ENCODE assay signal across 1 cellular context in genomic region chr5:67774153-67774552, GRCh38.
A peak's percentile ranks its signal among the peaks of the same experiment; 100 is the strongest.
TF ChIP-seq lines count a peak whose summit lies in the region.

No MANE protein-coding gene starts in this region.

TF ChIP-seq in HCT116, 20 proteins besides CTCF, POLR2A, EP300 and RAD21:
- TF ChIP-seq, protein P1, sequence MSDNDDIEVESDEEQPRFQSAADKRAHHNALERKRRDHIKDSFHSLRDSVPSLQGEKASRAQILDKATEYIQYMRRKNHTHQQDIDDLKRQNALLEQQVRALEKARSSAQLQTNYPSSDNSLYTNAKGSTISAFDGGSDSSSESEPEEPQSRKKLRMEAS (IDR thresholded peaks at IDR 0.05): no peak
- TF ChIP-seq TCF7L2 (IDR thresholded peaks at IDR 0.05; ENCODE audit: borderline replicate concordance, extremely low read depth, insufficient read depth, insufficient read length) (peak; percentile 58), ELF1 (IDR thresholded peaks at IDR 0.05; ENCODE audit: borderline replicate concordance, low read depth) (no peak), POLR2AphosphoS5 (IDR thresholded peaks at IDR 0.05; ENCODE audit: low read depth, low read length) (no peak)
- TF ChIP-seq, protein P2, sequence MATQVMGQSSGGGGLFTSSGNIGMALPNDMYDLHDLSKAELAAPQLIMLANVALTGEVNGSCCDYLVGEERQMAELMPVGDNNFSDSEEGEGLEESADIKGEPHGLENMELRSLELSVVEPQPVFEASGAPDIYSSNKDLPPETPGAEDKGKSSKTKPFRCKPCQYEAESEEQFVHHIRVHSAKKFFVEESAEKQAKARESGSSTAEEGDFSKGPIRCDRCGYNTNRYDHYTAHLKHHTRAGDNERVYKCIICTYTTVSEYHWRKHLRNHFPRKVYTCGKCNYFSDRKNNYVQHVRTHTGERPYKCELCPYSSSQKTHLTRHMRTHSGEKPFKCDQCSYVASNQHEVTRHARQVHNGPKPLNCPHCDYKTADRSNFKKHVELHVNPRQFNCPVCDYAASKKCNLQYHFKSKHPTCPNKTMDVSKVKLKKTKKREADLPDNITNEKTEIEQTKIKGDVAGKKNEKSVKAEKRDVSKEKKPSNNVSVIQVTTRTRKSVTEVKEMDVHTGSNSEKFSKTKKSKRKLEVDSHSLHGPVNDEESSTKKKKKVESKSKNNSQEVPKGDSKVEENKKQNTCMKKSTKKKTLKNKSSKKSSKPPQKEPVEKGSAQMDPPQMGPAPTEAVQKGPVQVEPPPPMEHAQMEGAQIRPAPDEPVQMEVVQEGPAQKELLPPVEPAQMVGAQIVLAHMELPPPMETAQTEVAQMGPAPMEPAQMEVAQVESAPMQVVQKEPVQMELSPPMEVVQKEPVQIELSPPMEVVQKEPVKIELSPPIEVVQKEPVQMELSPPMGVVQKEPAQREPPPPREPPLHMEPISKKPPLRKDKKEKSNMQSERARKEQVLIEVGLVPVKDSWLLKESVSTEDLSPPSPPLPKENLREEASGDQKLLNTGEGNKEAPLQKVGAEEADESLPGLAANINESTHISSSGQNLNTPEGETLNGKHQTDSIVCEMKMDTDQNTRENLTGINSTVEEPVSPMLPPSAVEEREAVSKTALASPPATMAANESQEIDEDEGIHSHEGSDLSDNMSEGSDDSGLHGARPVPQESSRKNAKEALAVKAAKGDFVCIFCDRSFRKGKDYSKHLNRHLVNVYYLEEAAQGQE (IDR thresholded peaks at IDR 0.05; ENCODE audit: low read depth): no peak
- TF ChIP-seq, protein P3, sequence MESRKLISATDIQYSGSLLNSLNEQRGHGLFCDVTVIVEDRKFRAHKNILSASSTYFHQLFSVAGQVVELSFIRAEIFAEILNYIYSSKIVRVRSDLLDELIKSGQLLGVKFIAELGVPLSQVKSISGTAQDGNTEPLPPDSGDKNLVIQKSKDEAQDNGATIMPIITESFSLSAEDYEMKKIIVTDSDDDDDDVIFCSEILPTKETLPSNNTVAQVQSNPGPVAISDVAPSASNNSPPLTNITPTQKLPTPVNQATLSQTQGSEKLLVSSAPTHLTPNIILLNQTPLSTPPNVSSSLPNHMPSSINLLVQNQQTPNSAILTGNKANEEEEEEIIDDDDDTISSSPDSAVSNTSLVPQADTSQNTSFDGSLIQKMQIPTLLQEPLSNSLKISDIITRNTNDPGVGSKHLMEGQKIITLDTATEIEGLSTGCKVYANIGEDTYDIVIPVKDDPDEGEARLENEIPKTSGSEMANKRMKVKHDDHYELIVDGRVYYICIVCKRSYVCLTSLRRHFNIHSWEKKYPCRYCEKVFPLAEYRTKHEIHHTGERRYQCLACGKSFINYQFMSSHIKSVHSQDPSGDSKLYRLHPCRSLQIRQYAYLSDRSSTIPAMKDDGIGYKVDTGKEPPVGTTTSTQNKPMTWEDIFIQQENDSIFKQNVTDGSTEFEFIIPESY (IDR thresholded peaks at IDR 0.05; ENCODE audit: extremely low read depth, insufficient replicate concordance, low read length): no peak
